ENCODE assay signal across 11 cellular contexts in the genomic region with DNA sequence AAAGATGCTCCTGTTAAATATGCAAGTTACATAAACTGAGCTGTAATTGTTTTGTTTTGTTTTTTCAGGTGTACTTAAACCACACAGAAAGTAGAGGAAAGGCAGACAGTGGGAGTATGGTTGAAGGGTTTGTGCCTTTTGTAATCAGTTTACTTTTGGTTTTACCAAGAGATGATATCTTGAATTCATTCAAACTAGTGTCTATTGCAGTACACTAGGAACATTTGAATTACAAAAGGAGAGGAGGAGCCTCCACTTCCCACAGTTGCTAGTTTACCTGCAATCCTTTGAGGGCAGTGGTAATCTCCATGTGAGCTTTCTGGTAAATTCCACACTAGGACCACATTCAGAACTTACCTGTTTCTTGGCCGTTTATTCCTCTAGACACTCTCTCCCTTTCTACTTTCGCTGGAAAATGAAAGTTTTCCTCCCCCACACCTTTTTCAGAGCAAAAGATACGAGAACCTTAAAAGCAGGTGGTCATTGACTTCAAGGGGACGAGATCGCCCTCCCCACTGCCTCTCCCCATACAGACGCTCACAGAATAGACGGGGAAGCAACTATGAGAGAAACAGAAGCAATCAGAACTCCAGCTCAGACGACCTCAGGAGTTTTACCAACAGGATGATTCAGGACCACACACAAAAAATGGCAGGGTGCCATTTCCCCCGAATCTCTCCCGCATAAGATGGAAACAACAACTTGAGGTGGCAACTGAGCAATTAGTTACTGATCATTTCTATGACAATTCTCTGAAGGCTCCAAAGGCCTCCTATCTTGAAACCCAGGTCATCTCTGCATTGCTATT. TPM values are rescaled to one million over a fixed set of nuclear protein-coding genes. Genes with fewer than 3 reads are reported as not detected.
A peak's percentile ranks its signal among the peaks of the same experiment; 100 is the strongest.
DNase-seq lines count a peak whose midpoint lies in the region; ATAC-seq and TF ChIP-seq lines count a peak whose summit lies in the region.
"Had no signal": no experiment of that assay in that cellular context is flagged by ENCODE, and none has a peak within 500 bp of the region (broad histone marks: within the 10 kb centered on the region; RNA-seq: fewer than 3 reads in every experiment).

No MANE protein-coding gene starts in this region.

- no peaks in the 10 kb centered on the region for H4K20me1 ChIP-seq in MM.1S (ENCODE audit: insufficient read depth, low read length)

- peaks cover 75% of the 10 kb centered on the region for H3K79me2 ChIP-seq in MM.1S (ENCODE audit: low read length)

- peaks cover 43% of the 10 kb centered on the region for H3F3A ChIP-seq in MM.1S (ENCODE audit: insufficient read depth, low read length)

- H3K27me3 ChIP-seq in MM.1S (replicated peaks; ENCODE audit: insufficient read depth, low read length) (no peaks in the 10 kb centered on the region), duodenal mucosa (ENCODE audit: control insufficient read depth in 1 of 2, insufficient read depth in 2 of 2, low read length in 2 of 2) (no peaks in the 10 kb centered on the region)
- H3K27me3 ChIP-seq: ovary had no signal

- peak overlapping the region; percentile 65; the same call in 1 of the 2 replicates for H3K9ac ChIP-seq in MM.1S (ENCODE audit: low read length)
- peak overlapping the region; percentile 15 to 48 for H3K9ac ChIP-seq in duodenal mucosa (ENCODE audit: low read depth in 1 of 2, low read length in 2 of 2)

- no peak for DNase-seq in MM.1S
- DNase-seq in omental fat pad (ENCODE audit: low spot score): peak; percentile 49
- no peak for DNase-seq in KG1 (lab: John Stamatoyannopoulos, UW)
- DNase-seq: activated naive CD8-positive, alpha-beta T cell treated with anti-CD3 and anti-CD28 coated beads, Interleukin-2, amount 10 ng/mL, durations not matched to agents 7 days and 5 days; NCI-H345; T1000 had no signal

- H3K4me2 ChIP-seq in MM.1S (ENCODE audit: low read depth, low read length): peak overlapping the region; percentile 59

- H3K4me3 ChIP-seq in GM08714 (ENCODE audit: low read length) (peak overlapping the region; percentile 17), MM.1S (ENCODE audit: low read length) (peak overlapping the region; percentile 60), duodenal mucosa (ENCODE audit: low read depth in 1 of 2, low read length in 2 of 2) (peak overlapping the region; percentile 39 to 42)
- H3K4me3 ChIP-seq: ovary had no signal

- no peak for ATAC-seq in omental fat pad (ENCODE audit: low FRiP score)
- ATAC-seq in GM19035 (IDR thresholded peaks at IDR 0.05; ENCODE audit: unreplicated experiment): no peak
- no peak for ATAC-seq in HG02763 (IDR thresholded peaks at IDR 0.05; ENCODE audit: unreplicated experiment)

- H3K36me3 ChIP-seq in MM.1S (replicated peaks; ENCODE audit: insufficient read depth, low read length): no peaks in the 10 kb centered on the region
- H3K36me3 ChIP-seq in duodenal mucosa (ENCODE audit: control insufficient read depth in 1 of 2, insufficient read depth in 2 of 2, low read length in 2 of 2): no peaks in the 10 kb centered on the region
- H3K36me3 ChIP-seq: ovary had no signal

- H3K9me2 ChIP-seq in MM.1S (replicated peaks; ENCODE audit: insufficient read depth, low read length): no peaks in the 10 kb centered on the region

- H3K27ac ChIP-seq in MM.1S (ENCODE audit: low read length) (peak overlapping the region; percentile 8; the same call in 1 of the 2 replicates), duodenal mucosa (ENCODE audit: low read depth, low read length) (no peak overlapping the region)
- H3K27ac ChIP-seq: ovary had no signal

- H3K9me3 ChIP-seq in MM.1S (replicated peaks; ENCODE audit: insufficient read depth, low read length) (no peaks in the 10 kb centered on the region), duodenal mucosa (ENCODE audit: control insufficient read depth in 1 of 2, low read length in 2 of 2) (no peaks in the 10 kb centered on the region)
- H3K9me3 ChIP-seq: ovary had no signal

- H3K4me1 ChIP-seq in MM.1S (ENCODE audit: low read length) (peaks cover 40% of the 10 kb centered on the region), duodenal mucosa (ENCODE audit: control insufficient read depth in 1 of 2, insufficient read depth in 2 of 2, low read length in 2 of 2) (peaks cover 21 to 27% of the 10 kb centered on the region in 2 donors)

- H2AFZ ChIP-seq in MM.1S (ENCODE audit: low read length): no peak overlapping the region

- TF ChIP-seq CTCF in MM.1S (IDR thresholded peaks at IDR 0.05; ENCODE audit: low read length): no peak
- TF ChIP-seq CTCF in omental fat pad (IDR thresholded peaks at IDR 0.05): no peak

RNA-seq across cellular contexts. Expression of a gene that starts 3.3 kb away (rescaled TPM):
- total RNA-seq in omental fat pad: 100 to 1,000 TPM in 1 of 4 donors, 10 to 100 TPM in 3; 51.0 to 124 (median 55.5) TPM
